ENCODE assay signal across 7 cellular contexts in genomic region chr2:122542236-122542635, GRCh38.
"Had no signal": no experiment of that assay in that cellular context is flagged by ENCODE, and none has a peak within 500 bp of the region (broad histone marks: within the 10 kb centered on the region; RNA-seq: fewer than 3 reads in every experiment).

No MANE protein-coding gene starts in this region.

- FAIRE-seq: G401.6, GM12878, GM12891, GM18507, GM19239 had no signal

- ATAC-seq: GM12878 had no signal

- DNase-seq: GDM1, GF-D8 had no signal

- H3K4me3 ChIP-seq: GM12878 had no signal
